Comparison of ENCODE assay signal across 1 cellular context in genomic region chr3:21672303-21672702, GRCh38.
TF ChIP-seq lines count a peak whose summit lies in the region.

No MANE protein-coding gene starts in this region.

TF ChIP-seq in SK-N-SH, 30 proteins besides CTCF, POLR2A, EP300 and RAD21 (continued from another document):
- TF ChIP-seq MAX (IDR thresholded peaks at IDR 0.05; ENCODE audit: low read depth) (no peak), IRF3 (IDR thresholded peaks at IDR 0.05; ENCODE audit: low read depth, low read length) (no peak), TCF12 (IDR thresholded peaks at IDR 0.05) (peak; percentile 87), NFIC (IDR thresholded peaks at IDR 0.05; ENCODE audit: borderline replicate concordance) (peak; percentile 59; the same call in 1 of the 2 replicates), FOXM1 (IDR thresholded peaks at IDR 0.05; ENCODE audit: low read depth) (no peak), CHD2 (IDR thresholded peaks at IDR 0.05; ENCODE audit: low read length, partially characterized antibody) (no peak)
